In genomic region chr4:174357321-174357720, GRCh38 we compare ENCODE assay signal across 13 cellular contexts.
DNase-seq lines count a peak whose midpoint lies in the region; TF ChIP-seq lines count a peak whose summit lies in the region.
"Had no signal": no experiment of that assay in that cellular context is flagged by ENCODE, and none has a peak within 500 bp of the region (broad histone marks: within the 10 kb centered on the region; RNA-seq: fewer than 3 reads in every experiment).

No MANE protein-coding gene starts in this region.

- no peak overlapping the region for H3K27ac ChIP-seq in mammary epithelial cell (ENCODE audit: insufficient read depth, low read depth, low read length)
- no peak overlapping the region for H3K27ac ChIP-seq in thyroid gland

- H3K9me3 ChIP-seq in mammary epithelial cell (replicated peaks; ENCODE audit: insufficient read depth, low read length) (no peaks in the 10 kb centered on the region), thyroid gland (no peaks in the 10 kb centered on the region)
- H3K9me3 ChIP-seq: HAP-1 had no signal

- intact Hi-C loops in mammary epithelial cell (cut with micrococcal nuclease): no loop called here
- intact Hi-C loops in thyroid gland (cut with DNase I): no loop called here

- TF ChIP-seq POLR2A in thyroid gland (IDR thresholded peaks at IDR 0.05): no peak

- H3K9ac ChIP-seq in mammary epithelial cell (ENCODE audit: insufficient read depth, low read length): no peak overlapping the region

- TF ChIP-seq CTCF in AG10803 (conservative IDR thresholded peaks at IDR 0.05; ENCODE audit: low read length) (no peak), mammary epithelial cell (conservative IDR thresholded peaks at IDR 0.05 in 1 of 2, IDR thresholded peaks at IDR 0.05 in 1 of 2; ENCODE audit: extremely low read depth in 1 of 2, insufficient read depth in 1 of 2, low read depth in 1 of 2, low read length in 2 of 2) (no peak), thyroid gland (IDR thresholded peaks at IDR 0.05) (no peak)

- no peaks in the 10 kb centered on the region for H4K20me1 ChIP-seq in mammary epithelial cell (ENCODE audit: insufficient read depth, low read length)

- BruUV-seq in mammary epithelial cell (replicated peaks; lab: Mats Ljungman, UMichigan): TSS peak; percentile 98

- CTCF ChIA-PET in mammary epithelial cell (lab: Charles Lee; ENCODE audit: low non-redundant PET): interaction anchor here (0.6 kb wide), 1 partner anchor 295 kb away, joined by 8 read pairs; no protein-coding TSS in a partner anchor

- in situ Hi-C loops in mammary epithelial cell (cut with MboI; ENCODE audit: low sequenced_read_pairs in 2 of 2): loop anchor here in 1 of 2 donors (25.0 kb wide), 1 partner anchor 355 kb away; no protein-coding TSS in a partner anchor

- dilution Hi-C loops in mammary epithelial cell (cut with HindIII; ENCODE audit: low sequenced_read_pairs): no loop called here

- no peaks in the 10 kb centered on the region for H3K79me2 ChIP-seq in mammary epithelial cell (ENCODE audit: insufficient read depth, low read length)

- 84% methylated on average over 4 of the region's 4 CpGs for WGBS in mammary epithelial cell (ENCODE audit: low coverage, missing lambda C conversion rate)
- WGBS in thyroid gland, 2 donors: 80 to 88% methylated on average over 4 of the region's 4 CpGs

- H3K27me3 ChIP-seq in mammary epithelial cell (ENCODE audit: insufficient read depth, low read length) (no peaks in the 10 kb centered on the region), thyroid gland (no peaks in the 10 kb centered on the region)

- DNase-seq in AG10803 (ENCODE audit: low read depth): peak; percentile 8
- DNase-seq in MV-4-11 (lab: John Stamatoyannopoulos, UW): peak; percentile 52
- DNase-seq in mammary epithelial cell: no peak
- peak; percentile 13 for DNase-seq in putamen (ENCODE audit: low spot score)
- no peak for DNase-seq in DMS79 (lab: John Stamatoyannopoulos, UW)
- DNase-seq in thyroid gland: no peak
- no peak for DNase-seq in Kasumi-1 (lab: John Stamatoyannopoulos, UW)
- DNase-seq: ACHN; C1 segment of cervical spinal cord; Calu3; CD4-positive, alpha-beta T cell; DMS 273 treated with DMSO at 0.1 percent for 48 hours had no signal

- H3K4me3 ChIP-seq in AG10803 (ENCODE audit: low read length) (no peak overlapping the region), mammary epithelial cell (replicated peaks in 1 of 3; ENCODE audit: insufficient read depth in 1 of 3, low read depth in 2 of 3, low read length in 3 of 3) (no peak overlapping the region), thyroid gland (replicated peaks in 1 of 3) (no peak overlapping the region)
- H3K4me3 ChIP-seq: HAP-1 had no signal

- H3K4me2 ChIP-seq in mammary epithelial cell (ENCODE audit: insufficient read depth, low read depth, low read length): no peak overlapping the region

- H3K4me1 ChIP-seq in mammary epithelial cell (ENCODE audit: insufficient read depth, low read length) (peaks cover 7% of the 10 kb centered on the region), thyroid gland (no peaks in the 10 kb centered on the region)
- H3K4me1 ChIP-seq: HAP-1 had no signal

- no peak overlapping the region for H2AFZ ChIP-seq in mammary epithelial cell (ENCODE audit: low read depth, low read length)

- H3K36me3 ChIP-seq in mammary epithelial cell (ENCODE audit: insufficient read depth, low read length): no peaks in the 10 kb centered on the region
- no peaks in the 10 kb centered on the region for H3K36me3 ChIP-seq in thyroid gland
- H3K36me3 ChIP-seq: HAP-1 had no signal

Comparison
In these comparisons a context has a peak if more than half of its experiments do, and no peak if none do; other contexts are left out.
1. DNase-seq: peak in AG10803 (single experiment), MV-4-11 (single experiment) and putamen (single experiment); none in mammary epithelial cell (single experiment), DMS79 (single experiment), thyroid gland (0 of 2) and Kasumi-1 (0 of 2).